Comparison of ENCODE assay signal across 9 cellular contexts in genomic region chr14:88323086-88323519, GRCh38. TPM values are rescaled to one million over a fixed set of nuclear protein-coding genes. Genes with fewer than 3 reads are reported as not detected.
A peak's percentile ranks its signal among the peaks of the same experiment; 100 is the strongest.
DNase-seq lines count a peak whose midpoint lies in the region; ATAC-seq and TF ChIP-seq lines count a peak whose summit lies in the region.
"Had no signal": no experiment of that assay in that cellular context is flagged by ENCODE, and none has a peak within 500 bp of the region (broad histone marks: within the 10 kb centered on the region; RNA-seq: fewer than 3 reads in every experiment).

A gene with protein sequence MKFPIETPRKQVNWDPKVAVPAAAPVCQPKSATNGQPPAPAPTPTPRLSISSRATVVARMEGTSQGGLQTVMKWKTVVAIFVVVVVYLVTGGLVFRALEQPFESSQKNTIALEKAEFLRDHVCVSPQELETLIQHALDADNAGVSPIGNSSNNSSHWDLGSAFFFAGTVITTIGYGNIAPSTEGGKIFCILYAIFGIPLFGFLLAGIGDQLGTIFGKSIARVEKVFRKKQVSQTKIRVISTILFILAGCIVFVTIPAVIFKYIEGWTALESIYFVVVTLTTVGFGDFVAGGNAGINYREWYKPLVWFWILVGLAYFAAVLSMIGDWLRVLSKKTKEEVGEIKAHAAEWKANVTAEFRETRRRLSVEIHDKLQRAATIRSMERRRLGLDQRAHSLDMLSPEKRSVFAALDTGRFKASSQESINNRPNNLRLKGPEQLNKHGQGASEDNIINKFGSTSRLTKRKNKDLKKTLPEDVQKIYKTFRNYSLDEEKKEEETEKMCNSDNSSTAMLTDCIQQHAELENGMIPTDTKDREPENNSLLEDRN (minus strand): TSS chr14:88323269. CDS start chr14:88322798, 471 bp downstream.

- ATAC-seq in HG02759 (IDR thresholded peaks at IDR 0.05; ENCODE audit: unreplicated experiment) (peak; percentile 32), WTC11 (peak; percentile 38)

- peak within 1 kb of the TSS; percentile 55 for H3K4me3 Mint-ChIP-seq in activated CD4-positive, alpha-beta T cell treated with anti-CD3 and anti-CD28 coated beads, Interleukin-2, amount 10 ng/mL, durations not matched to agents 7 days and 5 days
- peak within 1 kb of the TSS; percentile 90 for H3K4me3 Mint-ChIP-seq in WTC11

- H3K4me3 ChIP-seq in vagina = peak within 1 kb of the TSS; percentile 21 to 31

- CTCF ChIA-PET in activated CD4-positive, alpha-beta T cell treated with anti-CD3 and anti-CD28 coated beads, Interleukin-2, amount 10 ng/mL, durations not matched to agents 7 days and 5 days (lab: Charles Lee) = no interaction called here
- CTCF ChIA-PET in WTC11 (lab: Charles Lee) = interaction anchor here (3.5 kb wide), 1 partner anchor 134 kb away, joined by 18 read pairs; no protein-coding TSS in a partner anchor

- no peaks in the 10 kb centered on the region for H3K36me3 ChIP-seq in vagina

- peaks cover 48% of the 10 kb centered on the region for H3K27me3 Mint-ChIP-seq in activated CD4-positive, alpha-beta T cell treated with anti-CD3 and anti-CD28 coated beads, Interleukin-2, amount 10 ng/mL, durations not matched to agents 7 days and 5 days
- peaks cover 46% of the 10 kb centered on the region for H3K27me3 Mint-ChIP-seq in WTC11 (ENCODE audit: low read depth)

- H3K4me1 ChIP-seq in vagina = peaks cover 15% of the 10 kb centered on the region

- H3K9me3 Mint-ChIP-seq in activated CD4-positive, alpha-beta T cell treated with anti-CD3 and anti-CD28 coated beads, Interleukin-2, amount 10 ng/mL, durations not matched to agents 7 days and 5 days = no peaks in the 10 kb centered on the region
- H3K9me3 Mint-ChIP-seq in WTC11 = peaks cover 4% of the 10 kb centered on the region
- H3K9me3 Mint-ChIP-seq: activated naive CD4-positive, alpha-beta T cell treated with anti-CD3 and anti-CD28 coated beads, Interleukin-2, amount 50 U/mL, for 72 hours had no signal

- TF ChIP-seq CTCF in WTC11 (IDR thresholded peaks at IDR 0.05) (no peak), vagina (IDR thresholded peaks at IDR 0.05) (no peak)

- no peak for DNase-seq in activated CD4-positive, alpha-beta T cell treated with anti-CD3 and anti-CD28 coated beads, Interleukin-2, amount 10 ng/mL, durations not matched to agents 7 days and 5 days
- no peak for DNase-seq in activated CD4-positive, alpha-beta T cell treated with anti-CD3 and anti-CD28 coated beads, Interleukin-2, amount 50 U/mL, for 4 hours
- DNase-seq in WTC11 (ENCODE audit: low spot score) (peak; percentile 47), iPS-NIHi11 (ENCODE audit: low spot score) (peak; percentile 62), vagina (ENCODE audit: extremely low spot score in 2 of 2) (no peak), NCI-H2196 treated with DMSO at 0.1 percent for 48 hours (lab: John Stamatoyannopoulos, UW; ENCODE audit: unreplicated experiment) (no peak), kidney glomerular epithelial cell (lab: John Stamatoyannopoulos, UW) (no peak)

- no peak for TF ChIP-seq POLR2A in vagina (IDR thresholded peaks at IDR 0.05)

- no peaks in the 10 kb centered on the region for H3K9me3 ChIP-seq in vagina

- intact Hi-C loops in vagina (cut with DNase I) = no loop called here

- no peaks in the 10 kb centered on the region for H3K36me3 Mint-ChIP-seq in activated CD4-positive, alpha-beta T cell treated with anti-CD3 and anti-CD28 coated beads, Interleukin-2, amount 10 ng/mL, durations not matched to agents 7 days and 5 days (ENCODE audit: low read depth)
- H3K36me3 Mint-ChIP-seq in WTC11 = no peaks in the 10 kb centered on the region
- H3K36me3 Mint-ChIP-seq: activated naive CD4-positive, alpha-beta T cell treated with anti-CD3 and anti-CD28 coated beads, Interleukin-2, amount 50 U/mL, for 72 hours had no signal

- H3K27ac Mint-ChIP-seq in activated CD4-positive, alpha-beta T cell treated with anti-CD3 and anti-CD28 coated beads, Interleukin-2, amount 10 ng/mL, durations not matched to agents 7 days and 5 days = no peak within 1 kb of the TSS
- H3K27ac Mint-ChIP-seq in WTC11 = no peak within 1 kb of the TSS
- H3K27ac Mint-ChIP-seq: activated naive CD4-positive, alpha-beta T cell treated with anti-CD3 and anti-CD28 coated beads, Interleukin-2, amount 50 U/mL, for 72 hours had no signal

- no peaks in the 10 kb centered on the region for H3K27me3 ChIP-seq in vagina

- H3K4me1 Mint-ChIP-seq in activated CD4-positive, alpha-beta T cell treated with anti-CD3 and anti-CD28 coated beads, Interleukin-2, amount 10 ng/mL, durations not matched to agents 7 days and 5 days = peaks cover 6% of the 10 kb centered on the region
- H3K4me1 Mint-ChIP-seq in WTC11 = peaks cover 15% of the 10 kb centered on the region

- no peak within 1 kb of the TSS for H3K27ac ChIP-seq in vagina

- POLR2A ChIA-PET in activated CD4-positive, alpha-beta T cell treated with anti-CD3 and anti-CD28 coated beads, Interleukin-2, amount 10 ng/mL, durations not matched to agents 7 days and 5 days (lab: Charles Lee) = no interaction called here
- POLR2A ChIA-PET in WTC11 (lab: Charles Lee) = no interaction called here

TF ChIP-seq in WTC11, 78 proteins besides CTCF, POLR2A, EP300 and RAD21 (continues in another document):
- TF ChIP-seq, protein P1, sequence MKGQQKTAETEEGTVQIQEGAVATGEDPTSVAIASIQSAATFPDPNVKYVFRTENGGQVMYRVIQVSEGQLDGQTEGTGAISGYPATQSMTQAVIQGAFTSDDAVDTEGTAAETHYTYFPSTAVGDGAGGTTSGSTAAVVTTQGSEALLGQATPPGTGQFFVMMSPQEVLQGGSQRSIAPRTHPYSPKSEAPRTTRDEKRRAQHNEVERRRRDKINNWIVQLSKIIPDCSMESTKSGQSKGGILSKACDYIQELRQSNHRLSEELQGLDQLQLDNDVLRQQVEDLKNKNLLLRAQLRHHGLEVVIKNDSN (CRISPR knock-in tag; IDR thresholded peaks at IDR 0.05) = no peak
- TF ChIP-seq, protein P2, sequence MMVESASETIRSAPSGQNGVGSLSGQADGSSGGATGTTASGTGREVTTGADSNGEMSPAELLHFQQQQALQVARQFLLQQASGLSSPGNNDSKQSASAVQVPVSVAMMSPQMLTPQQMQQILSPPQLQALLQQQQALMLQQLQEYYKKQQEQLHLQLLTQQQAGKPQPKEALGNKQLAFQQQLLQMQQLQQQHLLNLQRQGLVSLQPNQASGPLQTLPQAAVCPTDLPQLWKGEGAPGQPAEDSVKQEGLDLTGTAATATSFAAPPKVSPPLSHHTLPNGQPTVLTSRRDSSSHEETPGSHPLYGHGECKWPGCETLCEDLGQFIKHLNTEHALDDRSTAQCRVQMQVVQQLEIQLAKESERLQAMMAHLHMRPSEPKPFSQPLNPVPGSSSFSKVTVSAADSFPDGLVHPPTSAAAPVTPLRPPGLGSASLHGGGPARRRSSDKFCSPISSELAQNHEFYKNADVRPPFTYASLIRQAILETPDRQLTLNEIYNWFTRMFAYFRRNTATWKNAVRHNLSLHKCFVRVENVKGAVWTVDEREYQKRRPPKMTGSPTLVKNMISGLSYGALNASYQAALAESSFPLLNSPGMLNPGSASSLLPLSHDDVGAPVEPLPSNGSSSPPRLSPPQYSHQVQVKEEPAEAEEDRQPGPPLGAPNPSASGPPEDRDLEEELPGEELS (CRISPR knock-in tag; IDR thresholded peaks at IDR 0.05) = no peak
- TF ChIP-seq TP53 (CRISPR knock-in tag; IDR thresholded peaks at IDR 0.05) = no peak
- TF ChIP-seq KAT7 (CRISPR knock-in tag; IDR thresholded peaks at IDR 0.05; ENCODE audit: borderline replicate concordance) = 0 out of 2 replicates have a peak, but pooled peaks have one; percentile 21
- TF ChIP-seq SOX15 (CRISPR knock-in tag; IDR thresholded peaks at IDR 0.05) = no peak
- TF ChIP-seq, protein P3, sequence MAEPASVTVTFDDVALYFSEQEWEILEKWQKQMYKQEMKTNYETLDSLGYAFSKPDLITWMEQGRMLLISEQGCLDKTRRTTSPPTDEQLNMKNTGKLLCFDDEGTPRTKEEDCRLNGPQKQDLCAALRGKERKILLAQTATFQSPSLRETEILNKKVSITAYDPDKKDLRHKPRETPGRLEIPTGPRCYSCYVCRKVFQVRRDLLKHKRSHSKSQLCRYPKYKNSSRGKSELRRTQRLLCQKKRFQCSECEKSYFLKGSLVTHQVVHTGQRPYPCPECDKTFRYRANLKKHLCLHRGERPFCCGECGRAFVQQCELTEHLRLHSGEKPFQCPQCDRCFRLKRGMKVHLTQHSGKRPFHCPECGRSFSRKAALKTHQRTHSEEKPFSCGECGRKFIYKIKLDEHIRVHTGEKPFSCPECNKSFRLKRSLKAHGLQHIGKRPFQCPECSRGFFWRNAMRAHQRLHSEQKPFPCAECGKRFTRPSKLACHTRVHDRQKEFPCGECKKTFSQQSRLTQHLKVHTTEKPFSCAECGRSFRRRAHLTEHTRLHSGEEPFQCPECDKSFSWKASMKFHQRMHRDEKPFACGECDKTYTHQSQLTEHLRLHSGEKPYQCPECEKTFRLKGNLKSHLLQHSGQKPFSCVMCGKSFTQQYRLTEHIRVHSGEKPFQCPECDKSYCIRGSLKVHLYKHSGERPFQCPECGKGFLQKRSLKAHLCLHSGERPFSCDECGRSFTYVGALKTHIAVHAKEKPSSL (CRISPR knock-in tag; conservative IDR thresholded peaks at IDR 0.05) = no peak
- no peak for TF ChIP-seq ESRRA (CRISPR knock-in tag; IDR thresholded peaks at IDR 0.05; ENCODE audit: borderline replicate concordance)
- TF ChIP-seq, protein P4, sequence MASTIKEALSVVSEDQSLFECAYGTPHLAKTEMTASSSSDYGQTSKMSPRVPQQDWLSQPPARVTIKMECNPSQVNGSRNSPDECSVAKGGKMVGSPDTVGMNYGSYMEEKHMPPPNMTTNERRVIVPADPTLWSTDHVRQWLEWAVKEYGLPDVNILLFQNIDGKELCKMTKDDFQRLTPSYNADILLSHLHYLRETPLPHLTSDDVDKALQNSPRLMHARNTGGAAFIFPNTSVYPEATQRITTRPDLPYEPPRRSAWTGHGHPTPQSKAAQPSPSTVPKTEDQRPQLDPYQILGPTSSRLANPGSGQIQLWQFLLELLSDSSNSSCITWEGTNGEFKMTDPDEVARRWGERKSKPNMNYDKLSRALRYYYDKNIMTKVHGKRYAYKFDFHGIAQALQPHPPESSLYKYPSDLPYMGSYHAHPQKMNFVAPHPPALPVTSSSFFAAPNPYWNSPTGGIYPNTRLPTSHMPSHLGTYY (CRISPR knock-in tag; IDR thresholded peaks at IDR 0.05) = no peak
- TF ChIP-seq, protein P5, sequence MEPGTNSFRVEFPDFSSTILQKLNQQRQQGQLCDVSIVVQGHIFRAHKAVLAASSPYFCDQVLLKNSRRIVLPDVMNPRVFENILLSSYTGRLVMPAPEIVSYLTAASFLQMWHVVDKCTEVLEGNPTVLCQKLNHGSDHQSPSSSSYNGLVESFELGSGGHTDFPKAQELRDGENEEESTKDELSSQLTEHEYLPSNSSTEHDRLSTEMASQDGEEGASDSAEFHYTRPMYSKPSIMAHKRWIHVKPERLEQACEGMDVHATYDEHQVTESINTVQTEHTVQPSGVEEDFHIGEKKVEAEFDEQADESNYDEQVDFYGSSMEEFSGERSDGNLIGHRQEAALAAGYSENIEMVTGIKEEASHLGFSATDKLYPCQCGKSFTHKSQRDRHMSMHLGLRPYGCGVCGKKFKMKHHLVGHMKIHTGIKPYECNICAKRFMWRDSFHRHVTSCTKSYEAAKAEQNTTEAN (CRISPR knock-in tag; IDR thresholded peaks at IDR 0.05) = 0 out of 2 replicates have a peak, but pooled peaks have one; percentile 50

RNA-seq across cellular contexts. Expression of the gene that starts here (rescaled TPM):
- total RNA-seq in activated CD4-positive, alpha-beta T cell treated with anti-CD3 and anti-CD28 coated beads, Interleukin-2, amount 10 ng/mL, durations not matched to agents 7 days and 5 days = not detected
- total RNA-seq in WTC11 (2021) (0.53 to 0.96 TPM (median 0.87 TPM) in 3 replicates), vagina (0.25 TPM)
- total RNA-seq: activated naive CD4-positive, alpha-beta T cell treated with anti-CD3 and anti-CD28 coated beads, Interleukin-2, amount 50 U/mL, for 72 hours had no signal

Comparison
In these comparisons a context has a peak if more than half of its experiments do, and no peak if none do; other contexts are left out.
1. Peak in DNase-seq and ATAC-seq in WTC11; RNA of the gene not detected or under 1 TPM.